In the genomic region with DNA sequence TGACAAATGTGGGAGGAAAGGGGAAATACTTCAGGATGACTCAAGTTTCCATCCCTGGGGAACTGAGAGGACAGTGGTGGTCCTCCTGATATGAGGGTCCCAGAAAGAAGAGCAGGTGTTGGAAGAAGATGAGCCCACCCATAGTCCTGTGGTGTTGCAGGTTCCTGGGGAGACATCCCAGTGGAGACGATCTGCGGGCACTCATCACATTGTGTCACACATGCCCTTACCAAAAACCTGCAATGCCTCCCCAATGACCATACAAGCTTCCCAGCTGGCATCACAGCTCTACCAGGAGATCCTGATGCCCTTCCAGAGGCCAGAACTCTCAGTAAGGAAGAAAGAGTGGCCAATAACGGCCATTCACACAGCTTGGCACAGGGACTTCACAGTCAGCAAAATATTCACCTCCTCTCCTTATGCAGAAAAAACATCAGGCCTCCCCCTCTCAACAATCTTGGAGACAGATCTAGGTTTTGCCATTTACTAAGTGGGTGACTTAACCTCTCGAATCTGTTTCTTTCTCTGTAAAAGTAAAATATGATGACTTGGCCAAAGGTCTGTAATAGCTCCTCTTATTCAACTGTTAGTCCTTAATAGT, we compare ENCODE assay signal across 20 cellular contexts. TPM values are rescaled to one million over a fixed set of nuclear protein-coding genes. Genes with fewer than 3 reads are reported as not detected.
DNase-seq lines count a peak whose midpoint lies in the region; ATAC-seq and TF ChIP-seq lines count a peak whose summit lies in the region.
"Had no signal": no experiment of that assay in that cellular context is flagged by ENCODE, and none has a peak within 500 bp of the region (broad histone marks: within the 10 kb centered on the region; RNA-seq: fewer than 3 reads in every experiment).

No MANE protein-coding gene starts in this region.

- H3K23ac ChIP-seq in mesendoderm (ENCODE audit: low read length), result no peak overlapping the region

- H3F3A ChIP-seq in SK-N-SH (replicated peaks; ENCODE audit: insufficient read depth), result peaks cover 17% of the 10 kb centered on the region

- H2AK5ac ChIP-seq in mesendoderm (ENCODE audit: low read length), result no peak overlapping the region

- 94% methylated on average over 4 of the region's 4 CpGs for WGBS in SK-N-SH (ENCODE audit: low lambda C conversion rate)
- no CpG with 5 or more reads among the region's 4 CpGs for WGBS in mesendoderm (ENCODE audit: extremely low coverage, insufficient coverage, low lambda C conversion rate)

- peak overlapping the region in 8 of 11 experiments; percentile 12 to 65 (median 54); a peak in 14 of 22 replicates for H3K4me2 ChIP-seq in BLaER1 treated with 17β-estradiol and CSF1 and Interleukin-3, amounts not matched to agents 10 nM and 100 nM
- no peak overlapping the region for H3K4me2 ChIP-seq in SK-N-SH
- H3K4me2 ChIP-seq in mesendoderm (ENCODE audit: low read length), result no peak overlapping the region

- no peak for DNase-seq in activated CD4-positive, alpha-beta memory T cell treated with anti-CD3 and anti-CD28 coated beads for 36 hours
- DNase-seq in activated CD4-positive, alpha-beta memory T cell treated with anti-CD3 and anti-CD28 coated beads, Interleukin-2, amount 10 ng/mL, durations not matched to agents 7 days and 5 days, result no peak
- DNase-seq in central memory CD8-positive, alpha-beta T cell (ENCODE audit: low spot score in 2 of 2), result no peak
- DNase-seq in SK-N-SH (no peak), mesendoderm (no peak)
- no peak for DNase-seq in stimulated activated CD4-positive, alpha-beta T cell treated with anti-CD3 and anti-CD28 coated beads, Interleukin-4, amount 100 ng/mL, for 24 hours
- DNase-seq: activated effector memory CD4-positive, alpha-beta T cell treated with Interleukin-2 at 50 U/mL for 16 hours; aorta; EL; GM23248; mammary epithelial cell; NCI-H1417 treated with DMSO at 0.1 percent for 48 hours; NCI-H2107; NCI-H510A treated with DMSO at 0.1 percent for 48 hours; nucleus accumbens; upper lobe of left lung; WERI-Rb-1 had no signal

- CTCF ChIA-PET in activated CD4-positive, alpha-beta memory T cell treated with anti-CD3 and anti-CD28 coated beads for 36 hours (lab: Charles Lee), result no interaction called here
- CTCF ChIA-PET in activated CD4-positive, alpha-beta memory T cell treated with anti-CD3 and anti-CD28 coated beads, Interleukin-2, amount 10 ng/mL, durations not matched to agents 7 days and 5 days (lab: Charles Lee), result no interaction called here
- CTCF ChIA-PET in SK-N-SH (lab: Yijun Ruan, JAX), result interaction anchor here (1.4 to 1.9 kb wide), 2 partner anchors 19 to 76 kb away, joined by 6 read pairs; no protein-coding TSS in a partner anchor

- H2BK15ac ChIP-seq in mesendoderm (replicated peaks; ENCODE audit: low read depth), result no peak overlapping the region

- H3K56ac ChIP-seq in mesendoderm (ENCODE audit: low read length), result no peak overlapping the region

- H3K79me2 ChIP-seq in SK-N-SH (ENCODE audit: insufficient read depth) (peaks cover 90% of the 10 kb centered on the region), mesendoderm (ENCODE audit: control insufficient read depth, insufficient read depth, low read length) (peaks cover 59% of the 10 kb centered on the region)

- H3K79me1 ChIP-seq in mesendoderm (ENCODE audit: low read length), result peaks cover 9% of the 10 kb centered on the region

- no peaks in the 10 kb centered on the region for H3K27me3 ChIP-seq in BLaER1 treated with 17β-estradiol and CSF1 and Interleukin-3, amounts not matched to agents 10 nM and 100 nM
- no peaks in the 10 kb centered on the region for H3K27me3 ChIP-seq in SK-N-SH (ENCODE audit: insufficient read depth)
- no peaks in the 10 kb centered on the region for H3K27me3 ChIP-seq in mesendoderm (ENCODE audit: insufficient read depth, low read length, poor library complexity)
- H3K27me3 ChIP-seq: SJSA1, upper lobe of left lung had no signal

- peaks cover 6 to 86% (median 43%) of the 10 kb centered on the region in 11 experiments for H3K36me3 ChIP-seq in BLaER1 treated with 17β-estradiol and CSF1 and Interleukin-3, amounts not matched to agents 10 nM and 100 nM
- H3K36me3 ChIP-seq in KOPT-K1 (ENCODE audit: insufficient read depth, low read length) (peaks cover 25% of the 10 kb centered on the region), SK-N-SH (replicated peaks in 1 of 2; ENCODE audit: control insufficient read depth in 1 of 2, insufficient read depth in 2 of 2, low read length in 1 of 2) (peaks cover 3 to 25% of the 10 kb centered on the region in 2 experiments), mesendoderm (ENCODE audit: control insufficient read depth, insufficient read depth, low read length) (peaks cover 4% of the 10 kb centered on the region)

- H2AFZ ChIP-seq in SK-N-SH (ENCODE audit: low read depth), result no peak overlapping the region
- H2AFZ ChIP-seq: GM23248 had no signal

- H4K5ac ChIP-seq in mesendoderm (ENCODE audit: low read length), result no peak overlapping the region

- H3K9me3 ChIP-seq in BLaER1 treated with 17β-estradiol and CSF1 and Interleukin-3, amounts not matched to agents 10 nM and 100 nM (replicated peaks in 1 of 11), result no peaks in the 10 kb centered on the region
- H3K9me3 ChIP-seq in KOPT-K1 (ENCODE audit: insufficient read depth, low read length, poor library complexity, severe bottlenecking) (no peaks in the 10 kb centered on the region), SK-N-SH (no peaks in the 10 kb centered on the region)
- H3K9me3 ChIP-seq: SJSA1, upper lobe of left lung had no signal

- POLR2A ChIA-PET in activated CD4-positive, alpha-beta memory T cell treated with anti-CD3 and anti-CD28 coated beads for 36 hours (lab: Charles Lee), result no interaction called here
- POLR2A ChIA-PET in activated CD4-positive, alpha-beta memory T cell treated with anti-CD3 and anti-CD28 coated beads, Interleukin-2, amount 10 ng/mL, durations not matched to agents 7 days and 5 days (lab: Charles Lee), result no interaction called here
- POLR2A ChIA-PET in SK-N-SH (lab: Yijun Ruan, JAX), result no interaction called here

- H2BK5ac ChIP-seq in mesendoderm (ENCODE audit: low read length), result no peak overlapping the region

- no peak overlapping the region for H3K18ac ChIP-seq in mesendoderm (ENCODE audit: low read length)

- no peaks in the 10 kb centered on the region for H3K9me3 Mint-ChIP-seq in activated CD4-positive, alpha-beta memory T cell treated with anti-CD3 and anti-CD28 coated beads for 36 hours
- no peaks in the 10 kb centered on the region for H3K9me3 Mint-ChIP-seq in activated CD4-positive, alpha-beta memory T cell treated with anti-CD3 and anti-CD28 coated beads, Interleukin-2, amount 10 ng/mL, durations not matched to agents 7 days and 5 days
- no peaks in the 10 kb centered on the region for H3K9me3 Mint-ChIP-seq in central memory CD8-positive, alpha-beta T cell

- peak overlapping the region; percentile 34 for H3K27ac Mint-ChIP-seq in activated CD4-positive, alpha-beta memory T cell treated with anti-CD3 and anti-CD28 coated beads for 36 hours
- H3K27ac Mint-ChIP-seq in activated CD4-positive, alpha-beta memory T cell treated with anti-CD3 and anti-CD28 coated beads, Interleukin-2, amount 10 ng/mL, durations not matched to agents 7 days and 5 days, result no peak overlapping the region
- H3K27ac Mint-ChIP-seq in central memory CD8-positive, alpha-beta T cell (ENCODE audit: low read depth), result peak overlapping the region; percentile 70

- H3K4ac ChIP-seq in mesendoderm (ENCODE audit: low read depth, low read length), result no peak overlapping the region

- no peak for TF ChIP-seq RAD21 in SK-N-SH (IDR thresholded peaks at IDR 0.05; ENCODE audit: low read length)

- peaks cover 0 to 100% (median 76%) of the 10 kb centered on the region in 11 experiments; a peak in 18 of 22 replicates for H4K20me1 ChIP-seq in BLaER1 treated with 17β-estradiol and CSF1 and Interleukin-3, amounts not matched to agents 10 nM and 100 nM
- H4K20me1 ChIP-seq in SK-N-SH (ENCODE audit: insufficient read depth), result peaks cover 21% of the 10 kb centered on the region; the same call in 1 of the 2 replicates

- intact Hi-C loops in activated CD4-positive, alpha-beta memory T cell treated with anti-CD3 and anti-CD28 coated beads for 36 hours (cut with micrococcal nuclease), result no loop called here

- no peak for ATAC-seq in central memory CD8-positive, alpha-beta T cell (replicated peaks; ENCODE audit: extremely low read depth, poor library complexity, severe bottlenecking)

- no peaks in the 10 kb centered on the region for H3K27me3 Mint-ChIP-seq in activated CD4-positive, alpha-beta memory T cell treated with anti-CD3 and anti-CD28 coated beads for 36 hours
- H3K27me3 Mint-ChIP-seq in activated CD4-positive, alpha-beta memory T cell treated with anti-CD3 and anti-CD28 coated beads, Interleukin-2, amount 10 ng/mL, durations not matched to agents 7 days and 5 days, result no peaks in the 10 kb centered on the region
- H3K27me3 Mint-ChIP-seq in central memory CD8-positive, alpha-beta T cell, result no peaks in the 10 kb centered on the region

- peaks cover 23% of the 10 kb centered on the region for H3K4me1 Mint-ChIP-seq in activated CD4-positive, alpha-beta memory T cell treated with anti-CD3 and anti-CD28 coated beads for 36 hours (ENCODE audit: low read depth)
- H3K4me1 Mint-ChIP-seq in activated CD4-positive, alpha-beta memory T cell treated with anti-CD3 and anti-CD28 coated beads, Interleukin-2, amount 10 ng/mL, durations not matched to agents 7 days and 5 days, result peaks cover 19% of the 10 kb centered on the region
- peaks cover 10% of the 10 kb centered on the region for H3K4me1 Mint-ChIP-seq in central memory CD8-positive, alpha-beta T cell

- no peak overlapping the region for H3K4me3 Mint-ChIP-seq in activated CD4-positive, alpha-beta memory T cell treated with anti-CD3 and anti-CD28 coated beads for 36 hours
- no peak overlapping the region for H3K4me3 Mint-ChIP-seq in activated CD4-positive, alpha-beta memory T cell treated with anti-CD3 and anti-CD28 coated beads, Interleukin-2, amount 10 ng/mL, durations not matched to agents 7 days and 5 days
- H3K4me3 Mint-ChIP-seq in central memory CD8-positive, alpha-beta T cell, result no peak overlapping the region

- H3K9me2 ChIP-seq in SK-N-SH, result no peaks in the 10 kb centered on the region

- H3K27ac ChIP-seq in BLaER1 treated with 17β-estradiol and CSF1 and Interleukin-3, amounts not matched to agents 10 nM and 100 nM, result no peak overlapping the region
- H3K27ac ChIP-seq in KOPT-K1 (ENCODE audit: low read depth, low read length, poor library complexity, severe bottlenecking), result peak overlapping the region; percentile 40
- no peak overlapping the region for H3K27ac ChIP-seq in SK-N-SH (ENCODE audit: low read depth in 2 of 2, low read length in 1 of 2)
- H3K27ac ChIP-seq in mesendoderm (ENCODE audit: low read depth, low read length), result no peak overlapping the region
- H3K27ac ChIP-seq: GM23248, SJSA1, upper lobe of left lung, WERI-Rb-1 had no signal

- H2BK120ac ChIP-seq in mesendoderm (ENCODE audit: low read depth, low read length), result no peak overlapping the region

- no peak for TF ChIP-seq CTCF in SK-N-SH (IDR thresholded peaks at IDR 0.05)

- no peak overlapping the region for H3K4me3 ChIP-seq in BLaER1 treated with 17β-estradiol and CSF1 and Interleukin-3, amounts not matched to agents 10 nM and 100 nM
- H3K4me3 ChIP-seq in SK-N-SH (ENCODE audit: low read depth in 2 of 2, low read length in 1 of 2) (no peak overlapping the region), mesendoderm (ENCODE audit: low read length) (no peak overlapping the region)
- H3K4me3 ChIP-seq: GM23248, SJSA1, upper lobe of left lung had no signal

- no peak overlapping the region for H3K9ac ChIP-seq in BLaER1 treated with 17β-estradiol and CSF1 and Interleukin-3, amounts not matched to agents 10 nM and 100 nM
- H3K9ac ChIP-seq in SK-N-SH, result no peak overlapping the region
- H3K9ac ChIP-seq in mesendoderm (ENCODE audit: low read length), result no peak overlapping the region
- H3K9ac ChIP-seq: GM23248 had no signal

- peaks cover 23% of the 10 kb centered on the region for H3K36me3 Mint-ChIP-seq in activated CD4-positive, alpha-beta memory T cell treated with anti-CD3 and anti-CD28 coated beads for 36 hours
- H3K36me3 Mint-ChIP-seq in activated CD4-positive, alpha-beta memory T cell treated with anti-CD3 and anti-CD28 coated beads, Interleukin-2, amount 10 ng/mL, durations not matched to agents 7 days and 5 days (ENCODE audit: low read depth), result no peaks in the 10 kb centered on the region
- peaks cover 5% of the 10 kb centered on the region for H3K36me3 Mint-ChIP-seq in central memory CD8-positive, alpha-beta T cell (ENCODE audit: insufficient read depth)

- TF ChIP-seq EP300 in SK-N-SH (IDR thresholded peaks at IDR 0.05; ENCODE audit: borderline replicate concordance in 1 of 2, low read depth in 1 of 2, low read length in 1 of 2), result no peak

- H3K4me1 ChIP-seq in BLaER1 treated with 17β-estradiol and CSF1 and Interleukin-3, amounts not matched to agents 10 nM and 100 nM, result peaks cover 0 to 25% (median 11%) of the 10 kb centered on the region in 10 experiments; a peak in 17 of 20 replicates
- H3K4me1 ChIP-seq in SK-N-SH (ENCODE audit: control insufficient read depth in 1 of 2, insufficient read depth in 2 of 2, low read depth in 1 of 2, low read length in 1 of 2) (peaks cover 0 to 3% of the 10 kb centered on the region in 2 experiments; a peak in 1 of 4 replicates), mesendoderm (ENCODE audit: control insufficient read depth, low read depth, low read length) (no peaks in the 10 kb centered on the region)
- H3K4me1 ChIP-seq: upper lobe of left lung had no signal

- no peak overlapping the region for H4K8ac ChIP-seq in mesendoderm (ENCODE audit: low read depth, low read length)

RNA-seq across cellular contexts. Expression of a gene that starts 9.0 kb away (rescaled TPM):
- 10 to 100 TPM; 16.9 to 20.3 TPM for total RNA-seq in activated CD4-positive, alpha-beta memory T cell treated with anti-CD3 and anti-CD28 coated beads for 36 hours
- total RNA-seq in activated CD4-positive, alpha-beta memory T cell treated with anti-CD3 and anti-CD28 coated beads, Interleukin-2, amount 10 ng/mL, durations not matched to agents 7 days and 5 days, result 1 to 10 TPM; 5.1 to 5.9 TPM
- polyA plus RNA-seq in SK-N-SH (2012; rRNA removed), result 18.8 and 22.6 TPM in 2 replicates
- 23.2 and 24.3 TPM in 2 replicates for polyA plus RNA-seq in SK-N-SH (2012; cell fraction: cytosol; rRNA removed)
- polyA plus RNA-seq in SK-N-SH (2012; cell fraction: nucleus; rRNA removed), result 30.1 and 38.2 TPM in 2 replicates
- polyA plus RNA-seq in mesendoderm (2013, experiment 1 of 2), result 48.5 TPM
- polyA plus RNA-seq in mesendoderm (2013, experiment 2 of 2), result 48.7 TPM

RNA-seq across cellular contexts. Expression of a gene that starts 19.0 kb away (rescaled TPM):
- 10 to 100 TPM; 23.3 to 26.7 TPM for total RNA-seq in activated CD4-positive, alpha-beta memory T cell treated with anti-CD3 and anti-CD28 coated beads for 36 hours
- 10 to 100 TPM; 20.5 to 21.9 TPM for total RNA-seq in activated CD4-positive, alpha-beta memory T cell treated with anti-CD3 and anti-CD28 coated beads, Interleukin-2, amount 10 ng/mL, durations not matched to agents 7 days and 5 days
- 13.1 and 19.1 TPM in 2 replicates for polyA plus RNA-seq in SK-N-SH (2012; rRNA removed)
- 17.7 and 17.8 TPM in 2 replicates for polyA plus RNA-seq in SK-N-SH (2012; cell fraction: cytosol; rRNA removed)
- polyA plus RNA-seq in SK-N-SH (2012; cell fraction: nucleus; rRNA removed), result 21.9 and 42.7 TPM in 2 replicates
- polyA plus RNA-seq in mesendoderm (2013, experiment 1 of 2), result 16.5 TPM
- polyA plus RNA-seq in mesendoderm (2013, experiment 2 of 2), result 16.3 TPM

Comparison
In these comparisons a context has a peak if more than half of its experiments do, and no peak if none do; other contexts are left out.
1. H3K4me2 ChIP-seq: peak in BLaER1 treated with 17β-estradiol and CSF1 and Interleukin-3, amounts not matched to agents 10 nM and 100 nM (8 of 11); none in SK-N-SH (single experiment) and mesendoderm (single experiment).